In genomic region chr19:55118401-55118991, GRCh38 we compare ENCODE assay signal across 1 cellular context.
TF ChIP-seq lines count a peak whose summit lies in the region.

No MANE protein-coding gene starts in this region.

TF ChIP-seq in A549, 52 proteins besides CTCF, POLR2A, EP300 and RAD21:
- no peak for TF ChIP-seq HEYL (CRISPR knock-in tag; IDR thresholded peaks at IDR 0.05)
- peak; percentile 11; the same call in 1 of the 2 replicates for TF ChIP-seq MAX (IDR thresholded peaks at IDR 0.05)
- no peak for TF ChIP-seq TFCP2L1 (CRISPR knock-in tag; IDR thresholded peaks at IDR 0.05)
- TF ChIP-seq USF2 (IDR thresholded peaks at IDR 0.05): no peak
- no peak for TF ChIP-seq SMC3 (IDR thresholded peaks at IDR 0.05)
- no peak for TF ChIP-seq ZNF302 (CRISPR knock-in tag; IDR thresholded peaks at IDR 0.05)
- TF ChIP-seq NFE2L2 (conservative IDR thresholded peaks at IDR 0.05; ENCODE audit: low read length): no peak
TF ChIP-seq in A549: peak in this region for 1.
